Comparison of ENCODE assay signal across 12 cellular contexts in genomic region chr13:37068962-37069361, GRCh38. TPM values are rescaled to one million over a fixed set of nuclear protein-coding genes. Genes with fewer than 3 reads are reported as not detected.
A peak's percentile ranks its signal among the peaks of the same experiment; 100 is the strongest.
DNase-seq lines count a peak whose midpoint lies in the region; ATAC-seq and TF ChIP-seq lines count a peak whose summit lies in the region.
"Had no signal": no experiment of that assay in that cellular context is flagged by ENCODE, and none has a peak within 500 bp of the region (broad histone marks: within the 10 kb centered on the region; RNA-seq: fewer than 3 reads in every experiment).

No MANE protein-coding gene starts in this region.

- no peak for ATAC-seq in GM21381 (IDR thresholded peaks at IDR 0.05; ENCODE audit: unreplicated experiment)
- ATAC-seq: WTC11 had no signal

- H3K27me3 Mint-ChIP-seq in chondrocyte (ENCODE audit: low read depth) (no peaks in the 10 kb centered on the region), osteocyte (ENCODE audit: unreplicated experiment) (peaks cover 3% of the 10 kb centered on the region)
- peaks cover 18% of the 10 kb centered on the region for H3K27me3 Mint-ChIP-seq in activated CD4-positive, alpha-beta T cell treated with anti-CD3 and anti-CD28 coated beads, Interleukin-2, amount 10 ng/mL, durations not matched to agents 24 days and 14 days

- TF ChIP-seq POLR2A in NB4 (IDR thresholded peaks at IDR 0.05; ENCODE audit: extremely low read depth, insufficient read length), result no peak

- TF ChIP-seq CTCF in GM10248 (IDR thresholded peaks at IDR 0.05; ENCODE audit: control extremely low read depth, extremely low read depth, low read depth, missing control alignments) (peak; percentile 13), NB4 (IDR thresholded peaks at IDR 0.05; ENCODE audit: low read depth, low read length) (no peak), chondrocyte (IDR thresholded peaks at IDR 0.05) (peak; percentile 81), osteocyte (IDR thresholded peaks at IDR 0.05) (peak; percentile 52)

- H3K4me1 Mint-ChIP-seq in chondrocyte (ENCODE audit: low read depth) (no peaks in the 10 kb centered on the region), osteocyte (ENCODE audit: unreplicated experiment) (no peaks in the 10 kb centered on the region)
- peaks cover 2% of the 10 kb centered on the region for H3K4me1 Mint-ChIP-seq in activated CD4-positive, alpha-beta T cell treated with anti-CD3 and anti-CD28 coated beads, Interleukin-2, amount 10 ng/mL, durations not matched to agents 24 days and 14 days
- H3K4me1 Mint-ChIP-seq: activated naive CD4-positive, alpha-beta T cell treated with anti-CD3 and anti-CD28 coated beads, Interleukin-2, amount 10 ng/mL, durations not matched to agents 7 days and 5 days had no signal

- H3K27ac Mint-ChIP-seq in chondrocyte (ENCODE audit: unreplicated experiment) (no peak overlapping the region), osteocyte (ENCODE audit: unreplicated experiment) (no peak overlapping the region)
- H3K27ac Mint-ChIP-seq in activated CD4-positive, alpha-beta T cell treated with anti-CD3 and anti-CD28 coated beads, Interleukin-2, amount 10 ng/mL, durations not matched to agents 24 days and 14 days, result no peak overlapping the region
- H3K27ac Mint-ChIP-seq: activated naive CD4-positive, alpha-beta T cell treated with anti-CD3 and anti-CD28 coated beads, Interleukin-2, amount 10 ng/mL, durations not matched to agents 7 days and 5 days; WTC11 had no signal

- CTCF ChIA-PET in GM10248 (lab: Yijun Ruan, JAX), result interaction anchor here (0.8 to 1.2 kb wide), 3 partner anchors 87 to 212 kb away, joined by 3 read pairs; no protein-coding TSS in a partner anchor

- no peaks in the 10 kb centered on the region for H3K9me3 Mint-ChIP-seq in chondrocyte (ENCODE audit: low read depth)
- H3K9me3 Mint-ChIP-seq in osteocyte (ENCODE audit: unreplicated experiment), result no peaks in the 10 kb centered on the region
- no peaks in the 10 kb centered on the region for H3K9me3 Mint-ChIP-seq in activated CD4-positive, alpha-beta T cell treated with anti-CD3 and anti-CD28 coated beads, Interleukin-2, amount 10 ng/mL, durations not matched to agents 24 days and 14 days
- H3K9me3 Mint-ChIP-seq: activated naive CD4-positive, alpha-beta T cell treated with anti-CD3 and anti-CD28 coated beads, Interleukin-2, amount 10 ng/mL, durations not matched to agents 7 days and 5 days; WTC11 had no signal

- DNase-seq in GM10248 (ENCODE audit: extremely low spot score) (no peak), NB4 (ENCODE audit: low read depth) (peak; percentile 28), chondrocyte (ENCODE audit: low spot score) (no peak), osteocyte (ENCODE audit: extremely low spot score, unreplicated experiment) (no peak), kidney glomerular epithelial cell (lab: John Stamatoyannopoulos, UW) (no peak)
- no peak for DNase-seq in activated CD4-positive, alpha-beta T cell treated with anti-CD3 and anti-CD28 coated beads, Interleukin-2, amount 10 ng/mL, durations not matched to agents 24 days and 14 days
- DNase-seq: activated naive CD4-positive, alpha-beta T cell treated with anti-CD3 and anti-CD28 coated beads, Interleukin-2, amount 10 ng/mL, durations not matched to agents 7 days and 5 days; mesendoderm; stimulated activated CD4-positive, alpha-beta T cell treated with anti-CD3 and anti-CD28 coated beads, Interleukin-15, amount 100 ng/mL, for 24 hours had no signal

- H3K4me3 Mint-ChIP-seq in chondrocyte (ENCODE audit: unreplicated experiment) (no peak overlapping the region), osteocyte (ENCODE audit: unreplicated experiment) (no peak overlapping the region)
- H3K4me3 Mint-ChIP-seq in activated CD4-positive, alpha-beta T cell treated with anti-CD3 and anti-CD28 coated beads, Interleukin-2, amount 10 ng/mL, durations not matched to agents 24 days and 14 days, result no peak overlapping the region
- H3K4me3 Mint-ChIP-seq: activated naive CD4-positive, alpha-beta T cell treated with anti-CD3 and anti-CD28 coated beads, Interleukin-2, amount 10 ng/mL, durations not matched to agents 7 days and 5 days; WTC11 had no signal

- intact Hi-C loops in activated CD4-positive, alpha-beta T cell treated with anti-CD3 and anti-CD28 coated beads, Interleukin-2, amount 10 ng/mL, durations not matched to agents 24 days and 14 days (cut with micrococcal nuclease), result no loop called here

- POLR2A ChIA-PET in GM10248 (lab: Yijun Ruan, JAX), result no interaction called here

- no peak overlapping the region for H3K4me3 ChIP-seq in NB4 (ENCODE audit: low read depth, low read length)
- H3K4me3 ChIP-seq: esophagus muscularis mucosa had no signal

- H3K36me3 Mint-ChIP-seq in chondrocyte (ENCODE audit: low read depth), result no peaks in the 10 kb centered on the region
- no peaks in the 10 kb centered on the region for H3K36me3 Mint-ChIP-seq in osteocyte (ENCODE audit: unreplicated experiment)
- no peaks in the 10 kb centered on the region for H3K36me3 Mint-ChIP-seq in activated CD4-positive, alpha-beta T cell treated with anti-CD3 and anti-CD28 coated beads, Interleukin-2, amount 10 ng/mL, durations not matched to agents 24 days and 14 days (ENCODE audit: low read depth)
- H3K36me3 Mint-ChIP-seq: activated naive CD4-positive, alpha-beta T cell treated with anti-CD3 and anti-CD28 coated beads, Interleukin-2, amount 10 ng/mL, durations not matched to agents 7 days and 5 days; WTC11 had no signal

RNA-seq across cellular contexts. Expression of gene SUPT20H, which starts 9.5 kb away (rescaled TPM):
- total RNA-seq in chondrocyte (51.2 to 77.7 TPM (median 53.1 TPM) in 3 replicates), osteocyte (59.4 and 65.4 TPM in 2 replicates)
- total RNA-seq in activated CD4-positive, alpha-beta T cell treated with anti-CD3 and anti-CD28 coated beads, Interleukin-2, amount 10 ng/mL, durations not matched to agents 24 days and 14 days, result 67.4 and 74.8 TPM in 2 replicates

RNA-seq across cellular contexts. Expression of gene CSNK1A1L, which starts 36.5 kb away (rescaled TPM):
- total RNA-seq in chondrocyte, result not detected in 3 replicates
- total RNA-seq in osteocyte, result not detected in 2 replicates
- not detected in 2 replicates for total RNA-seq in activated CD4-positive, alpha-beta T cell treated with anti-CD3 and anti-CD28 coated beads, Interleukin-2, amount 10 ng/mL, durations not matched to agents 24 days and 14 days
- total RNA-seq: esophagus muscularis mucosa, WTC11 had no signal
